In the genomic region with DNA sequence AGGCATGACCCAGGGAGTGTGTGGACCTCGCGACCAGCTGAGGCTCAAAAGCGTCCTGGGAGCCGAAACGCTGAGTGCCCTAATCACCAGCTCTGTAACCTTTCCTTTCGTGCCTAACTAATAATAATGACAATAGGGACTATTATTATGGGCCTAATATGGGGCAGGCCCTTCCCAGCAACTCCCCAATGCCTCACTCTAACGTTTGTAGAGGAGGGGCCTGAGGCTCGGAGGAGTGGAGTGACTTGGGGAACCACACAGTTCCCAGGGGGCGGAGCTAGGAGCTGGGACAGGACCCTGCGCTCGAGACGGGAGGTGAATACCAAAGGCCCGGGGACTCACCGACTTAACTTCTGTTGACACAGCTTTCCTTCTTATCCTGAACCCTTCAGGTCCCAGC, we compare ENCODE assay signal across 10 cellular contexts. TPM values are rescaled to one million over a fixed set of nuclear protein-coding genes. Genes with fewer than 3 reads are reported as not detected.
DNase-seq lines count a peak whose midpoint lies in the region; ATAC-seq and TF ChIP-seq lines count a peak whose summit lies in the region.
"Had no signal": no experiment of that assay in that cellular context is flagged by ENCODE, and none has a peak within 500 bp of the region (broad histone marks: within the 10 kb centered on the region; RNA-seq: fewer than 3 reads in every experiment).

No MANE protein-coding gene starts in this region.

- peaks cover 16% of the 10 kb centered on the region for H3K79me2 ChIP-seq in PC-9 (ENCODE audit: low read depth)

- H3K4me1 ChIP-seq in BLaER1 (peaks cover 47% of the 10 kb centered on the region), PC-9 (replicated peaks; ENCODE audit: insufficient read depth) (peaks cover 11% of the 10 kb centered on the region)

- peaks cover 4 to 8% (median 5%) of the 10 kb centered on the region in 3 donors for H3K27me3 Mint-ChIP-seq in immature natural killer cell (ENCODE audit: low read depth in 3 of 3)

- POLR2A ChIA-PET in PC-9 (lab: Charles Lee; ENCODE audit: unreplicated experiment), result interaction anchor here (0.6 to 0.7 kb wide), 4 partner anchors 59 to 234 kb away, joined by 3 to 14 read pairs (median 6); no protein-coding TSS in a partner anchor

- CTCF ChIA-PET in PC-9 (lab: Charles Lee), result interaction anchor here (0.7 kb wide), 1 partner anchor 52 kb away, joined by 4 read pairs; no protein-coding TSS in a partner anchor

- no peaks in the 10 kb centered on the region for H3K9me2 ChIP-seq in PC-9 (ENCODE audit: insufficient read depth)

- H3K9me3 ChIP-seq in BLaER1, result no peaks in the 10 kb centered on the region
- no peaks in the 10 kb centered on the region for H3K9me3 ChIP-seq in PC-9 (ENCODE audit: insufficient read depth, low read depth)

- H3K4me2 ChIP-seq in BLaER1 (peak overlapping the region; percentile 100), PC-9 (peak overlapping the region; percentile 86)

- H3K9ac ChIP-seq in BLaER1, result no peak overlapping the region

- peaks cover 30% of the 10 kb centered on the region for H3K27me3 ChIP-seq in BLaER1
- no peaks in the 10 kb centered on the region for H3K27me3 ChIP-seq in PC-9 (ENCODE audit: insufficient read depth, low read depth)

- no peak overlapping the region for H3K27ac Mint-ChIP-seq in immature natural killer cell

- H3K4me3 ChIP-seq in BLaER1 (peak overlapping the region; percentile 84; the same call in 1 of the 2 replicates), PC-9 (peak overlapping the region; percentile 95)

- H3K36me3 ChIP-seq in BLaER1 (no peaks in the 10 kb centered on the region), PC-9 (ENCODE audit: low read depth) (no peaks in the 10 kb centered on the region)

- H3K36me3 Mint-ChIP-seq in immature natural killer cell, result no peaks in the 10 kb centered on the region

- peaks cover 28% of the 10 kb centered on the region for H3F3A ChIP-seq in PC-9 (ENCODE audit: insufficient read depth, low read depth)

- peak overlapping the region in 3 of 5 donors; percentile 13 to 25 (median 17) for H3K4me3 Mint-ChIP-seq in immature natural killer cell
- H3K4me3 Mint-ChIP-seq: activated T-cell treated with anti-CD3 and anti-CD28 coated beads, Interleukin-2, amount 50 U/mL, for 4 hours had no signal

- H4K20me1 ChIP-seq in BLaER1 (peaks cover 14% of the 10 kb centered on the region; the same call in 1 of the 2 replicates), PC-9 (ENCODE audit: insufficient read depth) (no peaks in the 10 kb centered on the region)

- BruUV-seq in PC-9 (replicated peaks; lab: Mats Ljungman, UMichigan), result no TSS peak

- peak overlapping the region; percentile 62; the same call in 1 of the 2 replicates for H2AFZ ChIP-seq in PC-9

- ATAC-seq in GM18909 (IDR thresholded peaks at IDR 0.05; ENCODE audit: poor library complexity, unreplicated experiment), result no peak
- no peak for ATAC-seq in HG03095 (IDR thresholded peaks at IDR 0.05; ENCODE audit: unreplicated experiment)

- no peak overlapping the region for H3K27ac ChIP-seq in BLaER1
- no peak overlapping the region for H3K27ac ChIP-seq in PC-9

- DNase-seq in DMS53 treated with DMSO at 0.1 percent for 48 hours (lab: John Stamatoyannopoulos, UW; ENCODE audit: unreplicated experiment) (peak; percentile 8), PC-9 (peak in 1 of 2 experiments; percentile 68), immature natural killer cell (no peak), SHP77 treated with DMSO at 0.1 percent for 48 hours (lab: John Stamatoyannopoulos, UW) (no peak), NCI-H2081 (lab: John Stamatoyannopoulos, UW) (no peak)
- DNase-seq: activated T-cell treated with anti-CD3 and anti-CD28 coated beads, Interleukin-2, amount 50 U/mL, for 4 hours; NCI-H82 had no signal

- intact Hi-C loops in PC-9 (cut with micrococcal nuclease; ENCODE audit: unreplicated experiment), result loop anchor here (1.0 to 5.0 kb wide), 4 partner anchors 50 to 304 kb away; no protein-coding TSS in a partner anchor

- H3K4me1 Mint-ChIP-seq in immature natural killer cell, result peaks cover 14 to 17% of the 10 kb centered on the region in 2 donors

- no peaks in the 10 kb centered on the region for H3K9me3 Mint-ChIP-seq in immature natural killer cell
- H3K9me3 Mint-ChIP-seq: activated T-cell treated with anti-CD3 and anti-CD28 coated beads, Interleukin-2, amount 50 U/mL, for 4 hours had no signal

- no peak for TF ChIP-seq CTCF in PC-9 (conservative IDR thresholded peaks at IDR 0.05)

RNA-seq across cellular contexts. Expression of gene IER5L, which starts 0.9 kb away (rescaled TPM):
- total RNA-seq in PC-9 (2021), result 35.5 and 37.3 TPM in 2 replicates
- polyA plus RNA-seq in immature natural killer cell, result 1 to 10 TPM in 1 of 3 donors, under 1 TPM in 2; 0.15 to 1.1 (median 0.16) TPM
